ENCODE assay signal across 10 cellular contexts in the genomic region with DNA sequence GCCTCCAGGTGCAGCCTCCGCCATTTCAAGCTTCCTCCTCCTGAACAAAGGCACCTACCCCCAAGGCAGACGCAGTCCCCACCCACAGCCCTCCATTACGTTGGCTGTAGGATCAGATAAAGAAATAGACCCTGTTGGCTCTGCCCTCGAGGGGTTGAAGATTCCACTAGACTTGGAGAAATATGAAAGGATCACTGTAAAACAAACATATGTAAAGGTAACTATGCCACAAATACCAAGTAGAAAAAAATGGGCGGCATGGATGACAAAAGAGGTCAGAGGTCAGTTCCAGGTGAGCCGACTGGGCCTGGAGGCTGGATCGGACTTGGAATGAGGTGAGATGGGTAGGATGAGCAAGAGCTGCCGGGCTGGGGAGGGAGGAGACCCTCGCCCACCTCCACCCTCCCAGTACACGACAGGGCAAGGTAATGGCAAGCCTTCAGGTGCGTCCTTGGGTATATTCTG.
DNase-seq lines count a peak whose midpoint lies in the region; ATAC-seq and TF ChIP-seq lines count a peak whose summit lies in the region.
"Had no signal": no experiment of that assay in that cellular context is flagged by ENCODE, and none has a peak within 500 bp of the region (broad histone marks: within the 10 kb centered on the region; RNA-seq: fewer than 3 reads in every experiment).

No MANE protein-coding gene starts in this region.

- H3K27ac ChIP-seq in cardiac muscle cell, result peak overlapping the region; percentile 91
- peak overlapping the region; percentile 74 for H3K27ac ChIP-seq in colonic mucosa
- H3K27ac ChIP-seq in naive thymus-derived CD4-positive, alpha-beta T cell (ENCODE audit: low read depth, low read length), result peak overlapping the region; percentile 87
- H3K27ac ChIP-seq in urinary bladder (ENCODE audit: low read depth), result no peak overlapping the region
- H3K27ac ChIP-seq: SJCRH30 had no signal

- intact Hi-C loops in cardiac septum (cut with DNase I) (loop anchor here (2.0 kb wide), 1 partner anchor 24 kb away; no protein-coding TSS in a partner anchor), colonic mucosa (cut with DNase I) (no loop called here)
- intact Hi-C loops in naive thymus-derived CD4-positive, alpha-beta T cell (cut with micrococcal nuclease), result loop anchor here in 1 of 2 donors (2.0 kb wide), 1 partner anchor 20 kb away; no protein-coding TSS in a partner anchor

- 75% methylated on average over 11 of the region's 11 CpGs for WGBS in urinary bladder

- no peak for DNase-seq in cardiac muscle cell (ENCODE audit: low read depth in 1 of 2, low spot score in 1 of 2)
- no peak for DNase-seq in cardiac septum (ENCODE audit: low spot score)
- no peak for DNase-seq in colonic mucosa
- DNase-seq in naive thymus-derived CD4-positive, alpha-beta T cell, result no peak
- DNase-seq in NCI-H2227 treated with DMSO at 0.1 percent for 48 hours (lab: John Stamatoyannopoulos, UW), result no peak
- DNase-seq: NCI-H1092 treated with DMSO at 0.1 percent for 48 hours, SJCRH30 had no signal

- peak overlapping the region; percentile 68 to 91 (median 84) for H3K4me3 Mint-ChIP-seq in naive thymus-derived CD4-positive, alpha-beta T cell

- peak overlapping the region in 1 of 2 donors; percentile 41 for H3K9ac ChIP-seq in colonic mucosa (ENCODE audit: low read depth in 2 of 2, low read length in 2 of 2)

- peak overlapping the region; percentile 32 for H3K4me3 ChIP-seq in cardiac muscle cell
- peak overlapping the region; percentile 71 for H3K4me3 ChIP-seq in colonic mucosa
- no peak overlapping the region for H3K4me3 ChIP-seq in naive thymus-derived CD4-positive, alpha-beta T cell (ENCODE audit: low read length)
- H3K4me3 ChIP-seq in urinary bladder (ENCODE audit: low read depth, low read length), result peak overlapping the region; percentile 71
- H3K4me3 ChIP-seq: SJCRH30 had no signal

- H3K9me3 Mint-ChIP-seq in naive thymus-derived CD4-positive, alpha-beta T cell, result peaks cover 0 to 1% (median 0%) of the 10 kb centered on the region in 11 donors

- peaks cover 27 to 55% (median 45%) of the 10 kb centered on the region in 7 donors for H3K4me1 Mint-ChIP-seq in naive thymus-derived CD4-positive, alpha-beta T cell

- POLR2A ChIA-PET in naive thymus-derived CD4-positive, alpha-beta T cell (lab: Charles Lee), result interaction anchor here (1.2 to 6.7 kb wide), 9 partner anchors 10 to 109 kb away, joined by 3 to 106 read pairs (median 11); no protein-coding TSS in a partner anchor

- no peak for ATAC-seq in naive thymus-derived CD4-positive, alpha-beta T cell
- no peak for ATAC-seq in HG03045 (IDR thresholded peaks at IDR 0.05; ENCODE audit: unreplicated experiment)
- ATAC-seq in HG02870 (IDR thresholded peaks at IDR 0.05; ENCODE audit: unreplicated experiment), result no peak

- H3K27ac Mint-ChIP-seq in naive thymus-derived CD4-positive, alpha-beta T cell, result peak overlapping the region; percentile 70 to 93 (median 85)

- CTCF ChIA-PET in naive thymus-derived CD4-positive, alpha-beta T cell (lab: Charles Lee), result interaction anchor here (0.6 to 3.9 kb wide), 4 partner anchors 20 to 280 kb away, joined by 3 to 18 read pairs (median 6); no protein-coding TSS in a partner anchor

- H3K9me3 ChIP-seq in cardiac muscle cell (ENCODE audit: low read depth), result no peaks in the 10 kb centered on the region
- no peaks in the 10 kb centered on the region for H3K9me3 ChIP-seq in colonic mucosa
- H3K9me3 ChIP-seq in naive thymus-derived CD4-positive, alpha-beta T cell (ENCODE audit: control insufficient read depth in 2 of 3, low read length in 3 of 3), result no peaks in the 10 kb centered on the region
- H3K9me3 ChIP-seq: SJCRH30 had no signal

- TF ChIP-seq CTCF in cardiac muscle cell (IDR thresholded peaks at IDR 0.05; ENCODE audit: low read depth, low read length) (no peak), colonic mucosa (IDR thresholded peaks at IDR 0.05) (no peak)

- H3K27me3 ChIP-seq in cardiac muscle cell (no peaks in the 10 kb centered on the region), colonic mucosa (no peaks in the 10 kb centered on the region)
- no peaks in the 10 kb centered on the region for H3K27me3 ChIP-seq in naive thymus-derived CD4-positive, alpha-beta T cell (ENCODE audit: control insufficient read depth in 2 of 2, insufficient read depth in 2 of 2, low read length in 2 of 2)
- H3K27me3 ChIP-seq: SJCRH30 had no signal

- peaks cover 6 to 34% (median 21%) of the 10 kb centered on the region in 5 donors for H3K36me3 Mint-ChIP-seq in naive thymus-derived CD4-positive, alpha-beta T cell

- no peaks in the 10 kb centered on the region for H3K27me3 Mint-ChIP-seq in naive thymus-derived CD4-positive, alpha-beta T cell

- no peaks in the 10 kb centered on the region for H3K36me3 ChIP-seq in cardiac muscle cell
- H3K36me3 ChIP-seq in colonic mucosa, result no peaks in the 10 kb centered on the region
- H3K36me3 ChIP-seq in naive thymus-derived CD4-positive, alpha-beta T cell (ENCODE audit: control insufficient read depth in 2 of 3, insufficient read depth in 3 of 3, low read length in 3 of 3), result peaks cover 0 to 45% (median 0%) of the 10 kb centered on the region in 3 experiments
- H3K36me3 ChIP-seq in urinary bladder (ENCODE audit: insufficient read depth), result no peaks in the 10 kb centered on the region

- H3K4me1 ChIP-seq in cardiac muscle cell (ENCODE audit: low read depth) (peaks cover 37% of the 10 kb centered on the region), colonic mucosa (no peaks in the 10 kb centered on the region), urinary bladder (ENCODE audit: insufficient read depth) (peaks cover 3% of the 10 kb centered on the region)
- H3K4me1 ChIP-seq in naive thymus-derived CD4-positive, alpha-beta T cell (ENCODE audit: control insufficient read depth in 2 of 2, insufficient read depth in 2 of 2, low read length in 2 of 2), result peaks cover 6 to 22% of the 10 kb centered on the region in 2 donors
- H3K4me1 ChIP-seq: SJCRH30 had no signal
